ENCODE assay signal across 8 cellular contexts in genomic region chr7:138460649-138461607, GRCh38. TPM values are rescaled to one million over a fixed set of nuclear protein-coding genes. Genes with fewer than 3 reads are reported as not detected.
DNase-seq lines count a peak whose midpoint lies in the region; ATAC-seq and TF ChIP-seq lines count a peak whose summit lies in the region.

No MANE protein-coding gene starts in this region.

- H3K36me3 ChIP-seq in ACC112 (ENCODE audit: insufficient read depth, low read length) (no peaks in the 10 kb centered on the region), colonic mucosa (no peaks in the 10 kb centered on the region), liver (ENCODE audit: control insufficient read depth in 4 of 4, insufficient read depth in 3 of 4, low read depth in 1 of 4, low read length in 3 of 4) (no peaks in the 10 kb centered on the region)

- DNase-seq in NCI-H2227 treated with DMSO at 0.1 percent for 48 hours (lab: John Stamatoyannopoulos, UW) (peak; percentile 39), colonic mucosa (peak; percentile 61)
- peak; percentile 54 for DNase-seq in activated CD4-positive, alpha-beta T cell treated with anti-CD3 and anti-CD28 coated beads, Interleukin-2, amount 10 ng/mL, durations not matched to agents 7 days and 5 days
- peak; percentile 46 to 57 for DNase-seq in stimulated activated CD4-positive, alpha-beta T cell treated with anti-CD3 and anti-CD28 coated beads, Interleukin-4, amount 100 ng/mL, for 4 hours

- H3K27me3 Mint-ChIP-seq in activated CD4-positive, alpha-beta T cell treated with anti-CD3 and anti-CD28 coated beads, Interleukin-2, amount 10 ng/mL, durations not matched to agents 7 days and 5 days = no peaks in the 10 kb centered on the region

- H3K4me1 Mint-ChIP-seq in activated CD4-positive, alpha-beta T cell treated with anti-CD3 and anti-CD28 coated beads, Interleukin-2, amount 10 ng/mL, durations not matched to agents 7 days and 5 days = peaks cover 36% of the 10 kb centered on the region

- H3K27me3 ChIP-seq in ACC112 (ENCODE audit: insufficient read depth, low read length) (no peaks in the 10 kb centered on the region), colonic mucosa (no peaks in the 10 kb centered on the region), liver (ENCODE audit: control insufficient read depth in 4 of 4, insufficient read depth in 4 of 4, low read length in 3 of 4) (no peaks in the 10 kb centered on the region)

- intact Hi-C loops in colonic mucosa (cut with DNase I) = no loop called here

- peak overlapping the region; percentile 64; the same call in 1 of the 2 replicates for H3K27ac ChIP-seq in ACC112 (ENCODE audit: low read depth, low read length)
- H3K27ac ChIP-seq in colonic mucosa = peak overlapping the region; percentile 98
- peak overlapping the region; percentile 94 to 96 for H3K27ac ChIP-seq in liver (ENCODE audit: low read depth in 1 of 2, low read length in 2 of 2)

- H3K4me3 ChIP-seq in ACC112 (ENCODE audit: low read depth, low read length) = peak overlapping the region; percentile 96
- H3K4me3 ChIP-seq in colonic mucosa = peak overlapping the region; percentile 96
- H3K4me3 ChIP-seq in liver (ENCODE audit: low read depth in 1 of 3, low read length in 3 of 3) = peak overlapping the region; percentile 80 to 96 (median 81)

- H2AFZ ChIP-seq in ACC112 (ENCODE audit: low read length, unreplicated experiment) = peak overlapping the region; percentile 42

- no peak for TF ChIP-seq CTCF in colonic mucosa (IDR thresholded peaks at IDR 0.05)
- TF ChIP-seq CTCF in liver (IDR thresholded peaks at IDR 0.05; ENCODE audit: low read depth, low read length, missing input control) = no peak

- CTCF ChIA-PET in activated CD4-positive, alpha-beta T cell treated with anti-CD3 and anti-CD28 coated beads, Interleukin-2, amount 10 ng/mL, durations not matched to agents 7 days and 5 days (lab: Charles Lee) = interaction anchor here (1.0 kb wide), 1 partner anchor 18 kb away, joined by 3 read pairs; no protein-coding TSS in a partner anchor

- H3K9ac ChIP-seq in colonic mucosa (ENCODE audit: low read depth in 2 of 2, low read length in 2 of 2) (peak overlapping the region; percentile 80 to 86), liver (ENCODE audit: low read depth in 1 of 2, low read length in 2 of 2) (peak overlapping the region; percentile 57)

- no peaks in the 10 kb centered on the region for H3K9me3 Mint-ChIP-seq in activated CD4-positive, alpha-beta T cell treated with anti-CD3 and anti-CD28 coated beads, Interleukin-2, amount 10 ng/mL, durations not matched to agents 7 days and 5 days

- WGBS in liver = under 1% methylated on average over 84 of the region's 84 CpGs

- H3K36me3 Mint-ChIP-seq in activated CD4-positive, alpha-beta T cell treated with anti-CD3 and anti-CD28 coated beads, Interleukin-2, amount 10 ng/mL, durations not matched to agents 7 days and 5 days (ENCODE audit: low read depth) = peaks cover 12% of the 10 kb centered on the region

- peak in 1 of 2 donors; percentile 10 for TF ChIP-seq RAD21 in liver (IDR thresholded peaks at IDR 0.05)

- peaks cover 20% of the 10 kb centered on the region for H3K79me2 ChIP-seq in ACC112 (ENCODE audit: control insufficient read depth, insufficient read depth, low read length, unreplicated experiment)

- H3K27ac Mint-ChIP-seq in activated CD4-positive, alpha-beta T cell treated with anti-CD3 and anti-CD28 coated beads, Interleukin-2, amount 10 ng/mL, durations not matched to agents 7 days and 5 days = peak overlapping the region; percentile 91

- ATAC-seq in GM18517 (IDR thresholded peaks at IDR 0.05; ENCODE audit: unreplicated experiment) (peak; percentile 30), HG03039 (IDR thresholded peaks at IDR 0.05; ENCODE audit: unreplicated experiment) (peak; percentile 34)

- H3K4me3 Mint-ChIP-seq in activated CD4-positive, alpha-beta T cell treated with anti-CD3 and anti-CD28 coated beads, Interleukin-2, amount 10 ng/mL, durations not matched to agents 7 days and 5 days = peak overlapping the region; percentile 84

- POLR2A ChIA-PET in activated CD4-positive, alpha-beta T cell treated with anti-CD3 and anti-CD28 coated beads, Interleukin-2, amount 10 ng/mL, durations not matched to agents 7 days and 5 days (lab: Charles Lee) = interaction anchor here (0.5 kb wide), 1 partner anchor 9 kb away, joined by 4 read pairs; no protein-coding TSS in a partner anchor

- no peaks in the 10 kb centered on the region for H3K9me3 ChIP-seq in colonic mucosa
- H3K9me3 ChIP-seq in liver (ENCODE audit: control insufficient read depth in 4 of 4, low read length in 3 of 4) = no peaks in the 10 kb centered on the region

- H3K4me1 ChIP-seq in ACC112 (ENCODE audit: control insufficient read depth, insufficient read depth, low read length, unreplicated experiment) (peaks cover 6% of the 10 kb centered on the region), colonic mucosa (no peaks in the 10 kb centered on the region), liver (ENCODE audit: control insufficient read depth in 4 of 4, insufficient read depth in 4 of 4, low read length in 3 of 4) (peaks cover 1 to 12% (median 9%) of the 10 kb centered on the region in 4 donors)

TF ChIP-seq in liver, 16 proteins besides CTCF, POLR2A, EP300 and RAD21:
- TF ChIP-seq YY1 (IDR thresholded peaks at IDR 0.05) = peak; percentile 38
- no peak for TF ChIP-seq FOXA2 (IDR thresholded peaks at IDR 0.05)

RNA-seq across cellular contexts. Expression of gene TRIM24, which starts 0.9 kb away (rescaled TPM):
- 10 to 100 TPM; 22.0 to 26.2 TPM for total RNA-seq in activated CD4-positive, alpha-beta T cell treated with anti-CD3 and anti-CD28 coated beads, Interleukin-2, amount 10 ng/mL, durations not matched to agents 7 days and 5 days
- total RNA-seq in colonic mucosa (10 to 100 TPM; 14.5 to 19.1 TPM), liver (10 to 100 TPM; 14.9 to 19.7 TPM)
- polyA plus RNA-seq in liver = 1 to 10 TPM; 7.5 to 7.6 TPM

Comparison
In these comparisons a context has a peak if more than half of its experiments do, and no peak if none do; other contexts are left out.
1. Peak in every context shown above with its lines: DNase-seq, ATAC-seq, H3K4me3 ChIP-seq and H3K27ac ChIP-seq.